Comparison of ENCODE assay signal across 8 cellular contexts in the genomic region with DNA sequence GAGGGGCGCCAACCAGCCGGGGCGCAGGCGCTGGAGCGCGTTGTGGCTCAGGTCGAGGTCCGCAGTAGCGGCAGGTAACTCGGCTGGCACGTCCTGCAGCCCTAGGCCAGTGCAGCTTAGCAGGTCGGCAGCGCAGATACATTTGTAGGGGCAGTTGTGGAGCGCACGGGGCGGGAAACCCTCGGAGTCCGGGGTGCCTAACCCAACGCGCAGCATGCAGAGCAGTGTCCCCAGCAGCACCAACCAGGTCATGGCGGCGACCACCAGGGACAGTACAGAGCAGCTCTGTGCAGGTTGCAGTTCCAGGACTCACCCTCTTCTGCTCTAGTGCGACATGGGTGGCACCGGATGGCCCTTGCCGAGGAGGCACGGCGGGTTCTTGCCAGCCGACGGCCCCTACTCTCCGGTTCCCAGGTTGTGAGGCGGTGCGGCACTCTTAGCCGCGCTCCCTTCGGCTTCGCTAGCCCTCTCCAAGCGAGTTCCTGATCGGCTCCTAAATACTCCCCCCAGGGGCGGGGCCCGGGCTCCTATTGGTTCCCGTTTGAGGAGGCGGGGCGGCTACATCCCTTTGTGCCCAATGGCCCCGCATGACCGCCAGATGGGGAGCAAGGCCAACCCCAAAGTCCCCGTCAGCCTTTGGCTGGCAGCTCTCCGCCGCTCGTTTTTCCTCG. TPM values are rescaled to one million over a fixed set of nuclear protein-coding genes. Genes with fewer than 3 reads are reported as not detected.
DNase-seq lines count a peak whose midpoint lies in the region; ATAC-seq and TF ChIP-seq lines count a peak whose summit lies in the region.

A gene with protein sequence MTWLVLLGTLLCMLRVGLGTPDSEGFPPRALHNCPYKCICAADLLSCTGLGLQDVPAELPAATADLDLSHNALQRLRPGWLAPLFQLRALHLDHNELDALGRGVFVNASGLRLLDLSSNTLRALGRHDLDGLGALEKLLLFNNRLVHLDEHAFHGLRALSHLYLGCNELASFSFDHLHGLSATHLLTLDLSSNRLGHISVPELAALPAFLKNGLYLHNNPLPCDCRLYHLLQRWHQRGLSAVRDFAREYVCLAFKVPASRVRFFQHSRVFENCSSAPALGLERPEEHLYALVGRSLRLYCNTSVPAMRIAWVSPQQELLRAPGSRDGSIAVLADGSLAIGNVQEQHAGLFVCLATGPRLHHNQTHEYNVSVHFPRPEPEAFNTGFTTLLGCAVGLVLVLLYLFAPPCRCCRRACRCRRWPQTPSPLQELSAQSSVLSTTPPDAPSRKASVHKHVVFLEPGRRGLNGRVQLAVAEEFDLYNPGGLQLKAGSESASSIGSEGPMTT (minus strand): TSS at position 471 of the 671 bp plus-strand sequence. CDS start 219 bp downstream, at position 252.

- TF ChIP-seq CTCF in GM20000 (IDR thresholded peaks at IDR 0.05; ENCODE audit: extremely low read depth, missing control alignments): peak; percentile 21
- peak; percentile 63 for TF ChIP-seq CTCF in fibroblast of the aortic adventitia (IDR thresholded peaks at IDR 0.05; ENCODE audit: insufficient read depth, low read length)
- peak; percentile 85 for TF ChIP-seq CTCF in natural killer cell (IDR thresholded peaks at IDR 0.05)

- peak within 1 kb of the TSS; percentile 87 to 93 for H3K27ac Mint-ChIP-seq in natural killer cell
- peak within 1 kb of the TSS; percentile 91 for H3K27ac Mint-ChIP-seq in stimulated activated naive B cell treated with anti-CD40 and anti-IgM and Interleukin-4, amounts not matched to agents 10 μg/mL and 1 μg/mL and 100 μg/mL, for 72 hours

- H3K27me3 ChIP-seq in HUES64 (ENCODE audit: insufficient read depth, low read length): no peaks in the 10 kb centered on the region

- WGBS in HUES64: 4% methylated on average over 50 of the region's 50 CpGs

- H3K4me3 Mint-ChIP-seq in natural killer cell: peak within 1 kb of the TSS; percentile 93
- peak within 1 kb of the TSS; percentile 86 to 88 for H3K4me3 Mint-ChIP-seq in stimulated activated naive B cell treated with anti-CD40 and anti-IgM and Interleukin-4, amounts not matched to agents 10 μg/mL and 1 μg/mL and 100 μg/mL, for 72 hours

- peaks cover 32 to 42% of the 10 kb centered on the region in 2 donors for H3K4me1 Mint-ChIP-seq in natural killer cell
- peaks cover 40 to 58% of the 10 kb centered on the region in 2 donors for H3K4me1 Mint-ChIP-seq in stimulated activated naive B cell treated with anti-CD40 and anti-IgM and Interleukin-4, amounts not matched to agents 10 μg/mL and 1 μg/mL and 100 μg/mL, for 72 hours

- peaks cover 6% of the 10 kb centered on the region; the same call in 1 of the 2 replicates for H3K4me1 ChIP-seq in HUES64 (ENCODE audit: insufficient read depth, low read length)

- H3K9me3 Mint-ChIP-seq in natural killer cell: no peaks in the 10 kb centered on the region
- H3K9me3 Mint-ChIP-seq in stimulated activated naive B cell treated with anti-CD40 and anti-IgM and Interleukin-4, amounts not matched to agents 10 μg/mL and 1 μg/mL and 100 μg/mL, for 72 hours: peaks cover 0 to 3% of the 10 kb centered on the region in 2 donors

- peak; percentile 86 for DNase-seq in COLO668 (lab: John Stamatoyannopoulos, UW; ENCODE audit: unreplicated experiment)
- DNase-seq in GM20000 (ENCODE audit: low spot score): peak; percentile 97
- peak; percentile 93 for DNase-seq in RPMI7951 (ENCODE audit: low read depth)
- DNase-seq in activated T-helper 9 cell treated with anti-CD3 and anti-CD28 coated beads, Interleukin-2, amount 50 U/mL, for 16 hours (ENCODE audit: low read depth): peak; percentile 83
- DNase-seq in fibroblast of the aortic adventitia (ENCODE audit: low read depth): peak; percentile 89
- peak; percentile 93 for DNase-seq in natural killer cell
- peak; percentile 84 for DNase-seq in stimulated activated naive B cell treated with anti-CD40 and anti-IgM and Interleukin-4, amounts not matched to agents 10 μg/mL and 1 μg/mL and 100 μg/mL, for 72 hours

- H3K36me3 Mint-ChIP-seq in natural killer cell: no peaks in the 10 kb centered on the region
- peaks cover 48 to 62% of the 10 kb centered on the region in 2 donors for H3K36me3 Mint-ChIP-seq in stimulated activated naive B cell treated with anti-CD40 and anti-IgM and Interleukin-4, amounts not matched to agents 10 μg/mL and 1 μg/mL and 100 μg/mL, for 72 hours

- peak; percentile 74 to 86 (median 75) for ATAC-seq in natural killer cell
- ATAC-seq in stimulated activated naive B cell treated with anti-CD40 and anti-IgM and Interleukin-4, amounts not matched to agents 10 μg/mL and 1 μg/mL and 100 μg/mL, for 72 hours (replicated peaks): peak; percentile 70 to 72

- intact Hi-C loops in natural killer cell (cut with micrococcal nuclease): loop anchor here (1.0 to 2.0 kb wide), 2 partner anchors 31 to 67 kb away; a partner anchor contains a TSS

- peak within 1 kb of the TSS; percentile 67 for H3K4me3 ChIP-seq in HUES64 (ENCODE audit: low read length)
- H3K4me3 ChIP-seq in fibroblast of the aortic adventitia (ENCODE audit: low read depth, low read length): peak within 1 kb of the TSS; percentile 68

- H3K9ac ChIP-seq in HUES64 (ENCODE audit: low read depth, low read length): peak within 1 kb of the TSS; percentile 83

- H3K27ac ChIP-seq in HUES64 (ENCODE audit: low read depth, low read length): peak within 1 kb of the TSS; percentile 35; the same call in 1 of the 2 replicates

- H3K9me3 ChIP-seq in HUES64 (ENCODE audit: insufficient read depth, low read depth, low read length): no peaks in the 10 kb centered on the region

- H3K36me3 ChIP-seq in HUES64 (ENCODE audit: insufficient read depth, low read length): peaks cover 27% of the 10 kb centered on the region

- H3K27me3 Mint-ChIP-seq in natural killer cell (ENCODE audit: low read depth in 2 of 2): no peaks in the 10 kb centered on the region
- H3K27me3 Mint-ChIP-seq in stimulated activated naive B cell treated with anti-CD40 and anti-IgM and Interleukin-4, amounts not matched to agents 10 μg/mL and 1 μg/mL and 100 μg/mL, for 72 hours: no peaks in the 10 kb centered on the region

RNA-seq across cellular contexts. Expression of the gene that starts here (rescaled TPM):
- polyA plus RNA-seq in HUES64 (2013, experiment 1 of 2): 1.9 TPM
- polyA plus RNA-seq in HUES64 (2013, experiment 2 of 2): 3.0 TPM
- total RNA-seq in RPMI7951 (2014; rRNA removed; shearing (Covaris generic)): 1.1 and 4.3 TPM in 2 replicates
- total RNA-seq in fibroblast of the aortic adventitia (ENCODE audit: low replicate concordance): 0.27 and 0.65 TPM in 2 replicates
- total RNA-seq in natural killer cell: 1 to 10 TPM in 2 of 3 donors, not detected in 1; 1.3 to 1.9 TPM

Comparison
In these comparisons a context has a peak if more than half of its experiments do, and no peak if none do; other contexts are left out.
1. Peak in every context shown above with its lines: DNase-seq, ATAC-seq, H3K4me3 ChIP-seq and H3K27ac ChIP-seq.
2. Peak in DNase-seq and H3K4me3 ChIP-seq in fibroblast of the aortic adventitia; RNA of the gene not detected or under 1 TPM.
3. CTCF ChIP-seq: peak in every context shown above with its lines; median percentile 85 in natural killer cell; 63 in fibroblast of the aortic adventitia; 21 in GM20000.